In the genomic region with DNA sequence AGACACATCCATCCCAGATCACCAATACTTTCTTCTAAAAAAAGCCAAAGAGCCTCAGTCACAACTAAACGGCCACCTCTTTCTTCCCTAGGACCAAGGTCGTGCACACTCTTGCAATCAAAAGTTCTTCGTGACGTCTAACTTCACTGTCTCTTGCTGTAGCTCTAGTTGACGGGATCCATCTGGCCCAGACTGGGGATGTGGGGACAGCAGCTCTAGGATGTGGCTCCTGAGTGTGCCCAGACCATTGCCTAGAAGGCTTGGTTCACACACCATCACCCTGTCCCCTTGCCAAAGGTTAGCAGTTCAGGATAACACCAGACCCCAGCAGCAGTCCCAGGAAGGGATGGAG, we compare ENCODE assay signal across 14 cellular contexts.
DNase-seq lines count a peak whose midpoint lies in the region; ATAC-seq, FAIRE-seq and TF ChIP-seq lines count a peak whose summit lies in the region.
"Had no signal": no experiment of that assay in that cellular context is flagged by ENCODE, and none has a peak within 500 bp of the region (broad histone marks: within the 10 kb centered on the region; RNA-seq: fewer than 3 reads in every experiment).

No MANE protein-coding gene starts in this region.

- H3K4me2 ChIP-seq in A549, result no peak overlapping the region; the same call in 2 of the 3 replicates
- H3K4me2 ChIP-seq: GM23338 had no signal

- no peak for FAIRE-seq in A549 (lab: Jason Lieb, UNC)
- peak; percentile 70 for FAIRE-seq in bronchial epithelial cell (lab: Jason Lieb, UNC)

- TF ChIP-seq POLR2A in A549 (IDR thresholded peaks at IDR 0.05; ENCODE audit: low read length) (no peak), right lobe of liver (IDR thresholded peaks at IDR 0.05) (no peak)

- H3K27me3 ChIP-seq in bronchial epithelial cell (ENCODE audit: control insufficient read depth, insufficient read depth, low read length), result peaks cover 1% of the 10 kb centered on the region
- no peaks in the 10 kb centered on the region for H3K27me3 ChIP-seq in right lobe of liver
- no peaks in the 10 kb centered on the region for H3K27me3 ChIP-seq in skeletal muscle tissue (ENCODE audit: control insufficient read depth in 3 of 3, insufficient read depth in 3 of 3, low read length in 3 of 3)

- H3K36me3 ChIP-seq in bronchial epithelial cell (ENCODE audit: control insufficient read depth, insufficient read depth, low read length) (no peaks in the 10 kb centered on the region), right lobe of liver (peaks cover 0 to 25% (median 2%) of the 10 kb centered on the region in 4 donors), skeletal muscle tissue (ENCODE audit: control insufficient read depth in 3 of 3, insufficient read depth in 3 of 3, low read length in 3 of 3) (peaks cover 0 to 12% (median 10%) of the 10 kb centered on the region in 3 donors)
- H3K36me3 ChIP-seq: neutrophil had no signal

- POLR2A ChIA-PET in A549 (lab: Yijun Ruan, JAX), result no interaction called here

- TF ChIP-seq RAD21 in A549 (conservative IDR thresholded peaks at IDR 0.05 in 1 of 2, IDR thresholded peaks at IDR 0.05 in 1 of 2), result no peak

- no peak for DNase-seq in A549 (ENCODE audit: low read depth in 1 of 2, low spot score in 1 of 2)
- no peak for DNase-seq in bronchial epithelial cell (ENCODE audit: low read depth)
- no peak for DNase-seq in right lobe of liver
- DNase-seq in SKM-1 treated with dmso at 0.1 percent for 144 hours (lab: John Stamatoyannopoulos, UW; ENCODE audit: unreplicated experiment), result no peak
- DNase-seq: activated CD8-positive, alpha-beta memory T cell treated with anti-CD3 and anti-CD28 coated beads for 24 hours; activated naive CD4-positive, alpha-beta T cell; NCI-H1048; NCI-H446 treated with DMSO at 0.1 percent for 48 hours had no signal

- TF ChIP-seq CTCF in A549 (IDR thresholded peaks at IDR 0.05), result no peak
- no peak for TF ChIP-seq CTCF in bronchial epithelial cell (IDR thresholded peaks at IDR 0.05; ENCODE audit: insufficient read depth, low read length, severe bottlenecking)
- TF ChIP-seq CTCF in right lobe of liver (IDR thresholded peaks at IDR 0.05), result no peak

- H3K4me1 ChIP-seq in A549 (peaks cover 47% of the 10 kb centered on the region), right lobe of liver (peaks cover 0 to 80% (median 40%) of the 10 kb centered on the region in 4 donors), skeletal muscle tissue (ENCODE audit: control insufficient read depth in 3 of 3, insufficient read depth in 3 of 3, low read length in 3 of 3) (peaks cover 92 to 96% (median 95%) of the 10 kb centered on the region in 3 donors)

- ATAC-seq in A549, result no peak
- ATAC-seq in right lobe of liver, result no peak
- ATAC-seq in GM21786 (IDR thresholded peaks at IDR 0.05; ENCODE audit: unreplicated experiment), result no peak
- no peak for ATAC-seq in GM19035 (IDR thresholded peaks at IDR 0.05; ENCODE audit: unreplicated experiment)
- ATAC-seq in GM18498 (IDR thresholded peaks at IDR 0.05; ENCODE audit: unreplicated experiment), result no peak
- ATAC-seq: GM23338 had no signal

- H3K9me3 ChIP-seq in A549 (peaks cover 3% of the 10 kb centered on the region; the same call in 1 of the 3 replicates), right lobe of liver (no peaks in the 10 kb centered on the region), skeletal muscle tissue (ENCODE audit: control insufficient read depth in 3 of 3, low read length in 3 of 3) (no peaks in the 10 kb centered on the region)
- H3K9me3 ChIP-seq: neutrophil had no signal

- 69% methylated on average over 5 of the region's 5 CpGs for WGBS in A549 (ENCODE audit: missing lambda C conversion rate)
- WGBS in right lobe of liver (ENCODE audit: insufficient coverage, low coverage, low lambda C conversion rate, missing lambda C conversion rate), result 44% methylated on average over 5 of the region's 5 CpGs

- peak overlapping the region; percentile 55 to 72 (median 62) for H3K9ac ChIP-seq in skeletal muscle tissue (ENCODE audit: low read depth in 1 of 3, low read length in 3 of 3)

- H3K4me3 ChIP-seq in A549 (no peak overlapping the region), bronchial epithelial cell (ENCODE audit: low read depth, low read length) (no peak overlapping the region), right lobe of liver (no peak overlapping the region), skeletal muscle tissue (ENCODE audit: low read length in 3 of 3) (peak overlapping the region; percentile 7 to 18 (median 13))
- H3K4me3 ChIP-seq: GM23338 had no signal

- intact Hi-C loops in right lobe of liver (cut with DNase I), result no loop called here

- peak overlapping the region; percentile 86 to 89 for H3K27ac ChIP-seq in A549
- H3K27ac ChIP-seq in right lobe of liver, result peak overlapping the region; percentile 90 to 96 (median 94)
- peak overlapping the region; percentile 83 for H3K27ac ChIP-seq in skeletal muscle tissue (ENCODE audit: low read depth, low read length)
- H3K27ac ChIP-seq: neutrophil had no signal

- no peak for TF ChIP-seq EP300 in A549 (IDR thresholded peaks at IDR 0.05)

- CTCF ChIA-PET in A549 (lab: Yijun Ruan, JAX), result interaction anchor here (1.0 to 8.4 kb wide), 4 partner anchors 9 to 130 kb away, joined by 3 to 99 read pairs (median 4); no protein-coding TSS in a partner anchor

TF ChIP-seq in A549, 52 proteins besides CTCF, POLR2A, EP300 and RAD21:
- no peak for TF ChIP-seq MYC (IDR thresholded peaks at IDR 0.05; ENCODE audit: borderline replicate concordance, low read length)
- TF ChIP-seq ZSCAN20 (CRISPR knock-in tag; IDR thresholded peaks at IDR 0.05), result no peak
- TF ChIP-seq, protein P1, sequence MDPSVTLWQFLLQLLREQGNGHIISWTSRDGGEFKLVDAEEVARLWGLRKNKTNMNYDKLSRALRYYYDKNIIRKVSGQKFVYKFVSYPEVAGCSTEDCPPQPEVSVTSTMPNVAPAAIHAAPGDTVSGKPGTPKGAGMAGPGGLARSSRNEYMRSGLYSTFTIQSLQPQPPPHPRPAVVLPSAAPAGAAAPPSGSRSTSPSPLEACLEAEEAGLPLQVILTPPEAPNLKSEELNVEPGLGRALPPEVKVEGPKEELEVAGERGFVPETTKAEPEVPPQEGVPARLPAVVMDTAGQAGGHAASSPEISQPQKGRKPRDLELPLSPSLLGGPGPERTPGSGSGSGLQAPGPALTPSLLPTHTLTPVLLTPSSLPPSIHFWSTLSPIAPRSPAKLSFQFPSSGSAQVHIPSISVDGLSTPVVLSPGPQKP (IDR thresholded peaks at IDR 0.05; ENCODE audit: low read depth, low read length), result no peak
- TF ChIP-seq ZNF302 (CRISPR knock-in tag; IDR thresholded peaks at IDR 0.05), result no peak
- TF ChIP-seq SREBF2 (IDR thresholded peaks at IDR 0.05), result no peak
- no peak for TF ChIP-seq FOXS1 (CRISPR knock-in tag; IDR thresholded peaks at IDR 0.05)
- TF ChIP-seq PHF8 (IDR thresholded peaks at IDR 0.05; ENCODE audit: borderline replicate concordance, low read depth), result no peak
- TF ChIP-seq, protein P2, sequence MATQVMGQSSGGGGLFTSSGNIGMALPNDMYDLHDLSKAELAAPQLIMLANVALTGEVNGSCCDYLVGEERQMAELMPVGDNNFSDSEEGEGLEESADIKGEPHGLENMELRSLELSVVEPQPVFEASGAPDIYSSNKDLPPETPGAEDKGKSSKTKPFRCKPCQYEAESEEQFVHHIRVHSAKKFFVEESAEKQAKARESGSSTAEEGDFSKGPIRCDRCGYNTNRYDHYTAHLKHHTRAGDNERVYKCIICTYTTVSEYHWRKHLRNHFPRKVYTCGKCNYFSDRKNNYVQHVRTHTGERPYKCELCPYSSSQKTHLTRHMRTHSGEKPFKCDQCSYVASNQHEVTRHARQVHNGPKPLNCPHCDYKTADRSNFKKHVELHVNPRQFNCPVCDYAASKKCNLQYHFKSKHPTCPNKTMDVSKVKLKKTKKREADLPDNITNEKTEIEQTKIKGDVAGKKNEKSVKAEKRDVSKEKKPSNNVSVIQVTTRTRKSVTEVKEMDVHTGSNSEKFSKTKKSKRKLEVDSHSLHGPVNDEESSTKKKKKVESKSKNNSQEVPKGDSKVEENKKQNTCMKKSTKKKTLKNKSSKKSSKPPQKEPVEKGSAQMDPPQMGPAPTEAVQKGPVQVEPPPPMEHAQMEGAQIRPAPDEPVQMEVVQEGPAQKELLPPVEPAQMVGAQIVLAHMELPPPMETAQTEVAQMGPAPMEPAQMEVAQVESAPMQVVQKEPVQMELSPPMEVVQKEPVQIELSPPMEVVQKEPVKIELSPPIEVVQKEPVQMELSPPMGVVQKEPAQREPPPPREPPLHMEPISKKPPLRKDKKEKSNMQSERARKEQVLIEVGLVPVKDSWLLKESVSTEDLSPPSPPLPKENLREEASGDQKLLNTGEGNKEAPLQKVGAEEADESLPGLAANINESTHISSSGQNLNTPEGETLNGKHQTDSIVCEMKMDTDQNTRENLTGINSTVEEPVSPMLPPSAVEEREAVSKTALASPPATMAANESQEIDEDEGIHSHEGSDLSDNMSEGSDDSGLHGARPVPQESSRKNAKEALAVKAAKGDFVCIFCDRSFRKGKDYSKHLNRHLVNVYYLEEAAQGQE (IDR thresholded peaks at IDR 0.05), result no peak
- TF ChIP-seq KDM1A (IDR thresholded peaks at IDR 0.05; ENCODE audit: low read depth), result no peak
- TF ChIP-seq RCOR1 (IDR thresholded peaks at IDR 0.05; ENCODE audit: low read depth, low read length), result no peak
- no peak for TF ChIP-seq FOSL2 (IDR thresholded peaks at IDR 0.05)
- no peak for TF ChIP-seq FOSL2 (CRISPR knock-in tag; IDR thresholded peaks at IDR 0.05)
- no peak for TF ChIP-seq CBX8 (IDR thresholded peaks at IDR 0.05)
- TF ChIP-seq, protein P3, sequence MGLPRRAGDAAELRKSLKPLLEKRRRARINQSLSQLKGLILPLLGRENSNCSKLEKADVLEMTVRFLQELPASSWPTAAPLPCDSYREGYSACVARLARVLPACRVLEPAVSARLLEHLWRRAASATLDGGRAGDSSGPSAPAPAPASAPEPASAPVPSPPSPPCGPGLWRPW (IDR thresholded peaks at IDR 0.05), result no peak
- TF ChIP-seq, protein P4, sequence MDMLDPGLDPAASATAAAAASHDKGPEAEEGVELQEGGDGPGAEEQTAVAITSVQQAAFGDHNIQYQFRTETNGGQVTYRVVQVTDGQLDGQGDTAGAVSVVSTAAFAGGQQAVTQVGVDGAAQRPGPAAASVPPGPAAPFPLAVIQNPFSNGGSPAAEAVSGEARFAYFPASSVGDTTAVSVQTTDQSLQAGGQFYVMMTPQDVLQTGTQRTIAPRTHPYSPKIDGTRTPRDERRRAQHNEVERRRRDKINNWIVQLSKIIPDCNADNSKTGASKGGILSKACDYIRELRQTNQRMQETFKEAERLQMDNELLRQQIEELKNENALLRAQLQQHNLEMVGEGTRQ (IDR thresholded peaks at IDR 0.05), result no peak
- no peak for TF ChIP-seq HOXB13 (CRISPR knock-in tag; IDR thresholded peaks at IDR 0.05; ENCODE audit: low read depth)
- TF ChIP-seq MAZ (IDR thresholded peaks at IDR 0.05; ENCODE audit: borderline replicate concordance, low read depth, low read length), result no peak
- TF ChIP-seq CHD2 (IDR thresholded peaks at IDR 0.05; ENCODE audit: low read length, partially characterized antibody), result no peak
- TF ChIP-seq POLR2AphosphoS2 (conservative IDR thresholded peaks at IDR 0.05; ENCODE audit: low read length), result no peak
TF ChIP-seq in A549: peak in this region for 0.

Comparison
In these comparisons a context has a peak if more than half of its experiments do, and no peak if none do; other contexts are left out.
1. H3K4me3 ChIP-seq: peak in skeletal muscle tissue (3 of 3); none in A549 (single experiment), bronchial epithelial cell (single experiment) and right lobe of liver (0 of 3).
2. Peak in every context shown above with its lines, with median percentiles within 50 percentile points of each other: H3K27ac ChIP-seq.